ENCODE assay signal across 1 cellular context in the genomic region with DNA sequence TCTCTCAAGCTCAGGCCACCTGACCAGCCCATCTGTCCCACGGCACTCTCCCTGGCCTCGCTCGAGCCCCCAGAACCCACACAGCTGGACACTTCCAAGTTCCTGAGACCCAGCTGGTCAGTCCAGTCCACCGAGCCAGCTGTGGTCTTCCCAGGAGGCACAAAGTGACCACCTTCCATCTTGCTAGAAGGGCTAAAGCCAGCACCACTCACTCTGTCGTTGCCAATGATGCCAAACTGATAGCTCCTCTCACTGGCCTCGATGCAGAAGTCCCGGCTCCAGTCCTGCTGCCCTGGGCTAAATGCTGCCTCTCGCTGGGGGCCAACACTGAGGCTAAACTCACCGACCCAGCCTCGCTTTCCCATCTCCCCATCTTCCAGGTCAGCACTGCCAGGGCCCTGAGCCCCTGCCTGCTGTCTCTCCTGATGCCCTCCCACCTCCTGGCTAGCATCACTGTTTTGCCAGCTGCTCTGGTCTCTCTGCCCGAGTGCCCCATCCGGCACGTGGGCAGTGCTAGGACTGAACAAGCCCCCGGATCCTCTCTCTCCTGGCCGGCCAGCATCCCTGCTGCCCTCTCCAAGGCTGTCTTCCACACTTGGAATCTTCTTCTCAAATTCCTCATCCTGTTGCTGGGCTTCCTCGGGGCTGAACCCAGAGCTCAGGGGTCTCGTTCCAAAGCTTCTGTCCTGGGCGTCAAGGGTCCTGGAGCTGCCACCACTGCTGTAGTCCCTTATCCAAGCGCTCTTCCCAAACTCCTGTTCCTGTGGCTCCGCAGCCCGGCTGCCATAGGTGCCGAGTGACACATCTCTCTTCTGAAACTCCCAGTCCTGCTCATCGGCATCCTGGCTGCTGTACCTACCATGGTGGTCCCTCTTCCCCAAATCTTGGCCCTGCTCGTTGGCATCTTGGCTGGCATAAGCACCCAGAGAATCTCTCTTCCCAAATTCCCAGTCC.
TF ChIP-seq lines count a peak whose summit lies in the region.

No MANE protein-coding gene starts in this region.

TF ChIP-seq in GM23338, 12 proteins besides CTCF, POLR2A, EP300 and RAD21:
- TF ChIP-seq, protein P1, sequence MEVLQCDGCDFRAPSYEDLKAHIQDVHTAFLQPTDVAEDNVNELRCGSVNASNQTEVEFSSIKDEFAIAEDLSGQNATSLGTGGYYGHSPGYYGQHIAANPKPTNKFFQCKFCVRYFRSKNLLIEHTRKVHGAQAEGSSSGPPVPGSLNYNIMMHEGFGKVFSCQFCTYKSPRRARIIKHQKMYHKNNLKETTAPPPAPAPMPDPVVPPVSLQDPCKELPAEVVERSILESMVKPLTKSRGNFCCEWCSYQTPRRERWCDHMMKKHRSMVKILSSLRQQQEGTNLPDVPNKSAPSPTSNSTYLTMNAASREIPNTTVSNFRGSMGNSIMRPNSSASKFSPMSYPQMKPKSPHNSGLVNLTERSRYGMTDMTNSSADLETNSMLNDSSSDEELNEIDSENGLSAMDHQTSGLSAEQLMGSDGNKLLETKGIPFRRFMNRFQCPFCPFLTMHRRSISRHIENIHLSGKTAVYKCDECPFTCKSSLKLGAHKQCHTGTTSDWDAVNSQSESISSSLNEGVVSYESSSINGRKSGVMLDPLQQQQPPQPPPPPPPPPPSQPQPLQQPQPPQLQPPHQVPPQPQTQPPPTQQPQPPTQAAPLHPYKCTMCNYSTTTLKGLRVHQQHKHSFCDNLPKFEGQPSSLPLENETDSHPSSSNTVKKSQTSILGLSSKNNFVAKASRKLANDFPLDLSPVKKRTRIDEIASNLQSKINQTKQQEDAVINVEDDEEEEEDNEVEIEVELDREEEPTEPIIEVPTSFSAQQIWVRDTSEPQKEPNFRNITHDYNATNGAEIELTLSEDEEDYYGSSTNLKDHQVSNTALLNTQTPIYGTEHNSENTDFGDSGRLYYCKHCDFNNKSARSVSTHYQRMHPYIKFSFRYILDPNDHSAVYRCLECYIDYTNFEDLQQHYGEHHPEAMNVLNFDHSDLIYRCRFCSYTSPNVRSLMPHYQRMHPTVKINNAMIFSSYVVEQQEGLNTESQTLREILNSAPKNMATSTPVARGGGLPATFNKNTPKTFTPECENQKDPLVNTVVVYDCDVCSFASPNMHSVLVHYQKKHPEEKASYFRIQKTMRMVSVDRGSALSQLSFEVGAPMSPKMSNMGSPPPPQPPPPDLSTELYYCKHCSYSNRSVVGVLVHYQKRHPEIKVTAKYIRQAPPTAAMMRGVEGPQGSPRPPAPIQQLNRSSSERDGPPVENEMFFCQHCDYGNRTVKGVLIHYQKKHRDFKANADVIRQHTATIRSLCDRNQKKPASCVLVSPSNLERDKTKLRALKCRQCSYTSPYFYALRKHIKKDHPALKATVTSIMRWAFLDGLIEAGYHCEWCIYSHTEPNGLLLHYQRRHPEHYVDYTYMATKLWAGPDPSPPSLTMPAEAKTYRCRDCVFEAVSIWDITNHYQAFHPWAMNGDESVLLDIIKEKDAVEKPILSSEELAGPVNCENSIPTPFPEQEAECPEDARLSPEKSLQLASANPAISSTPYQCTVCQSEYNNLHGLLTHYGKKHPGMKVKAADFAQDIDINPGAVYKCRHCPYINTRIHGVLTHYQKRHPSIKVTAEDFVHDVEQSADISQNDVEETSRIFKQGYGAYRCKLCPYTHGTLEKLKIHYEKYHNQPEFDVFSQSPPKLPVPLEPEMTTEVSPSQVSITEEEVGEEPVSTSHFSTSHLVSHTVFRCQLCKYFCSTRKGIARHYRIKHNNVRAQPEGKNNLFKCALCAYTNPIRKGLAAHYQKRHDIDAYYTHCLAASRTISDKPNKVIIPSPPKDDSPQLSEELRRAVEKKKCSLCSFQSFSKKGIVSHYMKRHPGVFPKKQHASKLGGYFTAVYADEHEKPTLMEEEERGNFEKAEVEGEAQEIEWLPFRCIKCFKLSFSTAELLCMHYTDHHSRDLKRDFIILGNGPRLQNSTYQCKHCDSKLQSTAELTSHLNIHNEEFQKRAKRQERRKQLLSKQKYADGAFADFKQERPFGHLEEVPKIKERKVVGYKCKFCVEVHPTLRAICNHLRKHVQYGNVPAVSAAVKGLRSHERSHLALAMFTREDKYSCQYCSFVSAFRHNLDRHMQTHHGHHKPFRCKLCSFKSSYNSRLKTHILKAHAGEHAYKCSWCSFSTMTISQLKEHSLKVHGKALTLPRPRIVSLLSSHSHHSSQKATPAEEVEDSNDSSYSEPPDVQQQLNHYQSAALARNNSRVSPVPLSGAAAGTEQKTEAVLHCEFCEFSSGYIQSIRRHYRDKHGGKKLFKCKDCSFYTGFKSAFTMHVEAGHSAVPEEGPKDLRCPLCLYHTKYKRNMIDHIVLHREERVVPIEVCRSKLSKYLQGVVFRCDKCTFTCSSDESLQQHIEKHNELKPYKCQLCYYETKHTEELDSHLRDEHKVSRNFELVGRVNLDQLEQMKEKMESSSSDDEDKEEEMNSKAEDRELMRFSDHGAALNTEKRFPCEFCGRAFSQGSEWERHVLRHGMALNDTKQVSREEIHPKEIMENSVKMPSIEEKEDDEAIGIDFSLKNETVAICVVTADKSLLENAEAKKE (CRISPR knock-in tag; IDR thresholded peaks at IDR 0.05) = no peak
- TF ChIP-seq, protein P2, sequence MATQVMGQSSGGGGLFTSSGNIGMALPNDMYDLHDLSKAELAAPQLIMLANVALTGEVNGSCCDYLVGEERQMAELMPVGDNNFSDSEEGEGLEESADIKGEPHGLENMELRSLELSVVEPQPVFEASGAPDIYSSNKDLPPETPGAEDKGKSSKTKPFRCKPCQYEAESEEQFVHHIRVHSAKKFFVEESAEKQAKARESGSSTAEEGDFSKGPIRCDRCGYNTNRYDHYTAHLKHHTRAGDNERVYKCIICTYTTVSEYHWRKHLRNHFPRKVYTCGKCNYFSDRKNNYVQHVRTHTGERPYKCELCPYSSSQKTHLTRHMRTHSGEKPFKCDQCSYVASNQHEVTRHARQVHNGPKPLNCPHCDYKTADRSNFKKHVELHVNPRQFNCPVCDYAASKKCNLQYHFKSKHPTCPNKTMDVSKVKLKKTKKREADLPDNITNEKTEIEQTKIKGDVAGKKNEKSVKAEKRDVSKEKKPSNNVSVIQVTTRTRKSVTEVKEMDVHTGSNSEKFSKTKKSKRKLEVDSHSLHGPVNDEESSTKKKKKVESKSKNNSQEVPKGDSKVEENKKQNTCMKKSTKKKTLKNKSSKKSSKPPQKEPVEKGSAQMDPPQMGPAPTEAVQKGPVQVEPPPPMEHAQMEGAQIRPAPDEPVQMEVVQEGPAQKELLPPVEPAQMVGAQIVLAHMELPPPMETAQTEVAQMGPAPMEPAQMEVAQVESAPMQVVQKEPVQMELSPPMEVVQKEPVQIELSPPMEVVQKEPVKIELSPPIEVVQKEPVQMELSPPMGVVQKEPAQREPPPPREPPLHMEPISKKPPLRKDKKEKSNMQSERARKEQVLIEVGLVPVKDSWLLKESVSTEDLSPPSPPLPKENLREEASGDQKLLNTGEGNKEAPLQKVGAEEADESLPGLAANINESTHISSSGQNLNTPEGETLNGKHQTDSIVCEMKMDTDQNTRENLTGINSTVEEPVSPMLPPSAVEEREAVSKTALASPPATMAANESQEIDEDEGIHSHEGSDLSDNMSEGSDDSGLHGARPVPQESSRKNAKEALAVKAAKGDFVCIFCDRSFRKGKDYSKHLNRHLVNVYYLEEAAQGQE (IDR thresholded peaks at IDR 0.05; ENCODE audit: unreplicated experiment) = no peak
